In genomic region chr22:24698266-24698926, GRCh38 we compare ENCODE assay signal across 21 cellular contexts.
"Had no signal": no experiment of that assay in that cellular context is flagged by ENCODE, and none has a peak within 500 bp of the region (broad histone marks: within the 10 kb centered on the region; RNA-seq: fewer than 3 reads in every experiment).

No MANE protein-coding gene starts in this region.

- H3K4me1 ChIP-seq: ascending aorta had no signal

- ATAC-seq: effector memory CD8-positive, alpha-beta T cell; stimulated activated memory B cell treated with anti-CD40 and anti-IgM and Interleukin-4, amounts not matched to agents 10 μg/mL and 1 μg/mL and 100 μg/mL, for 72 hours; T-cell had no signal

- H3K36me3 ChIP-seq: ascending aorta, stomach, suprapubic skin, transverse colon, WERI-Rb-1 had no signal

- H3K27ac ChIP-seq: ascending aorta, dorsolateral prefrontal cortex, hepatocyte, suprapubic skin, WERI-Rb-1 had no signal

- H3K27me3 Mint-ChIP-seq: activated naive CD4-positive, alpha-beta T cell treated with anti-CD3 and anti-CD28 coated beads, Interleukin-2, amount 50 U/mL, for 24 hours had no signal

- H3K9me3 Mint-ChIP-seq: activated naive CD4-positive, alpha-beta T cell treated with anti-CD3 and anti-CD28 coated beads, Interleukin-2, amount 50 U/mL, for 24 hours; effector memory CD8-positive, alpha-beta T cell; immature natural killer cell; stimulated activated memory B cell treated with anti-CD40 and anti-IgM and Interleukin-4, amounts not matched to agents 10 μg/mL and 1 μg/mL and 100 μg/mL, for 72 hours; T-cell; T-helper 2 cell treated with Interferon-gamma antibody and Interleukin-4, amounts not matched to agents 5 μg/mL and 100 μg/mL, for 36 hours had no signal

- H3K36me3 Mint-ChIP-seq: activated naive CD4-positive, alpha-beta T cell treated with anti-CD3 and anti-CD28 coated beads, Interleukin-2, amount 50 U/mL, for 24 hours; immature natural killer cell; stimulated activated memory B cell treated with anti-CD40 and anti-IgM and Interleukin-4, amounts not matched to agents 10 μg/mL and 1 μg/mL and 100 μg/mL, for 72 hours; T-cell had no signal

- H3K79me2 ChIP-seq: hepatocyte had no signal

- DNase-seq: activated CD4-positive, alpha-beta T cell treated with anti-CD3 and anti-CD28 coated beads, Interleukin-2, amount 50 U/mL, for 1 hour; activated CD4-positive, CD25-positive, alpha-beta regulatory T cell treated with anti-CD3 and anti-CD28 coated beads, Interleukin-2, amount 50 U/mL, for 72 hours; activated gamma-delta T cell treated with Interleukin-2 at 50 U/mL for 16 hours; activated T-cell treated with anti-CD3 and anti-CD28 coated beads, Interleukin-2, amount 50 U/mL, for 1 hour; central memory CD4-positive, alpha-beta T cell; effector memory CD8-positive, alpha-beta T cell; immature natural killer cell; stimulated activated CD4-positive, alpha-beta T cell treated with anti-CD3 and anti-CD28 coated beads, Interleukin-15, amount 100 ng/mL, for 24 hours; T-cell had no signal

- H3K4me2 ChIP-seq: hepatocyte, smooth muscle cell had no signal

- H3K4me3 Mint-ChIP-seq: activated naive CD4-positive, alpha-beta T cell treated with anti-CD3 and anti-CD28 coated beads, Interleukin-2, amount 50 U/mL, for 24 hours; effector memory CD8-positive, alpha-beta T cell; immature natural killer cell; stimulated activated memory B cell treated with anti-CD40 and anti-IgM and Interleukin-4, amounts not matched to agents 10 μg/mL and 1 μg/mL and 100 μg/mL, for 72 hours; T-cell; T-helper 2 cell treated with Interferon-gamma antibody and Interleukin-4, amounts not matched to agents 5 μg/mL and 100 μg/mL, for 36 hours had no signal

- H2AFZ ChIP-seq: hepatocyte had no signal

- H3K27ac Mint-ChIP-seq: activated naive CD4-positive, alpha-beta T cell treated with anti-CD3 and anti-CD28 coated beads, Interleukin-2, amount 50 U/mL, for 24 hours; effector memory CD8-positive, alpha-beta T cell; immature natural killer cell; stimulated activated memory B cell treated with anti-CD40 and anti-IgM and Interleukin-4, amounts not matched to agents 10 μg/mL and 1 μg/mL and 100 μg/mL, for 72 hours; T-cell; T-helper 2 cell treated with Interferon-gamma antibody and Interleukin-4, amounts not matched to agents 5 μg/mL and 100 μg/mL, for 36 hours had no signal

- H3K9me3 ChIP-seq: ascending aorta, stomach, suprapubic skin, transverse colon had no signal

- H3K27me3 ChIP-seq: ascending aorta, dorsolateral prefrontal cortex, hepatocyte, suprapubic skin, transverse colon had no signal

- H3K4me1 Mint-ChIP-seq: activated naive CD4-positive, alpha-beta T cell treated with anti-CD3 and anti-CD28 coated beads, Interleukin-2, amount 50 U/mL, for 24 hours; immature natural killer cell; stimulated activated memory B cell treated with anti-CD40 and anti-IgM and Interleukin-4, amounts not matched to agents 10 μg/mL and 1 μg/mL and 100 μg/mL, for 72 hours; T-cell had no signal

- FAIRE-seq: colon had no signal

- H3K4me3 ChIP-seq: ascending aorta, dorsolateral prefrontal cortex, hepatocyte, smooth muscle cell, stomach, suprapubic skin, transverse colon had no signal
